In genomic region chr2:220687231-220687843, GRCh38 we compare ENCODE assay signal across 7 cellular contexts.
DNase-seq lines count a peak whose midpoint lies in the region; ATAC-seq and TF ChIP-seq lines count a peak whose summit lies in the region.

No MANE protein-coding gene starts in this region.

- H3K4me3 ChIP-seq in GM12875 (ENCODE audit: low read depth, low read length) = no peak overlapping the region
- H3K4me3 ChIP-seq in MG63 = no peak overlapping the region
- H3K4me3 ChIP-seq in kidney epithelial cell (ENCODE audit: low read depth, low read length) = no peak overlapping the region

- H3K27me3 ChIP-seq in MG63 (no peaks in the 10 kb centered on the region), kidney epithelial cell (ENCODE audit: control insufficient read depth, insufficient read depth, low read length) (no peaks in the 10 kb centered on the region)

- H3K36me3 Mint-ChIP-seq in WTC11 = peaks cover 5% of the 10 kb centered on the region

- POLR2A ChIA-PET in WTC11 (lab: Charles Lee) = no interaction called here

- H3K4me3 Mint-ChIP-seq in WTC11 = no peak overlapping the region

- H3K36me3 ChIP-seq in MG63 = no peaks in the 10 kb centered on the region
- H3K36me3 ChIP-seq in kidney epithelial cell (ENCODE audit: control insufficient read depth, insufficient read depth, low read length) = no peaks in the 10 kb centered on the region

- ATAC-seq in WTC11 = peak; percentile 83

- DNase-seq in HCEC 1CT (peak; percentile 43), MG63 (peak; percentile 63), WTC11 (ENCODE audit: low spot score) (peak; percentile 74), kidney epithelial cell (ENCODE audit: low read depth) (peak; percentile 16)
- peak; percentile 47 for DNase-seq in central memory CD4-positive, alpha-beta T cell
- DNase-seq in stimulated activated CD4-positive, alpha-beta T cell treated with anti-CD3 and anti-CD28 coated beads, Interleukin-2, amount 100 ng/mL, for 24 hours = peak; percentile 65 to 72

- TF ChIP-seq CTCF in GM12875 (IDR thresholded peaks at IDR 0.05; ENCODE audit: borderline replicate concordance, insufficient read depth, low read depth, low read length) (peak; percentile 68; the same call in 1 of the 2 replicates), WTC11 (IDR thresholded peaks at IDR 0.05) (peak; percentile 79), kidney epithelial cell (IDR thresholded peaks at IDR 0.05; ENCODE audit: insufficient read depth, low read length, poor library complexity, severe bottlenecking) (peak; percentile 85)

- peaks cover 6% of the 10 kb centered on the region; the same call in 1 of the 2 replicates for H3K4me1 Mint-ChIP-seq in WTC11

- H3K27ac Mint-ChIP-seq in WTC11 = no peak overlapping the region

- peaks cover 24% of the 10 kb centered on the region for H3K9me3 Mint-ChIP-seq in WTC11

- CTCF ChIA-PET in WTC11 (lab: Charles Lee) = interaction anchor here (1.0 kb wide), 1 partner anchor 26 kb away, joined by 3 read pairs; no protein-coding TSS in a partner anchor

- no peaks in the 10 kb centered on the region for H3K9me3 ChIP-seq in MG63

- no peaks in the 10 kb centered on the region for H3K27me3 Mint-ChIP-seq in WTC11 (ENCODE audit: low read depth)

TF ChIP-seq in WTC11, 78 proteins besides CTCF, POLR2A, EP300 and RAD21:
- no peak for TF ChIP-seq ETV6 (CRISPR knock-in tag; IDR thresholded peaks at IDR 0.05)
- TF ChIP-seq NFATC4 (CRISPR knock-in tag; IDR thresholded peaks at IDR 0.05) = no peak
- TF ChIP-seq NR3C1 (CRISPR knock-in tag; conservative IDR thresholded peaks at IDR 0.05; ENCODE audit: low read depth) = no peak
- TF ChIP-seq, protein P1, sequence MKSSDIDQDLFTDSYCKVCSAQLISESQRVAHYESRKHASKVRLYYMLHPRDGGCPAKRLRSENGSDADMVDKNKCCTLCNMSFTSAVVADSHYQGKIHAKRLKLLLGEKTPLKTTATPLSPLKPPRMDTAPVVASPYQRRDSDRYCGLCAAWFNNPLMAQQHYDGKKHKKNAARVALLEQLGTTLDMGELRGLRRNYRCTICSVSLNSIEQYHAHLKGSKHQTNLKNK (CRISPR knock-in tag; IDR thresholded peaks at IDR 0.05) = no peak
- no peak for TF ChIP-seq EMX1 (CRISPR knock-in tag; IDR thresholded peaks at IDR 0.05)
- TF ChIP-seq, protein P2, sequence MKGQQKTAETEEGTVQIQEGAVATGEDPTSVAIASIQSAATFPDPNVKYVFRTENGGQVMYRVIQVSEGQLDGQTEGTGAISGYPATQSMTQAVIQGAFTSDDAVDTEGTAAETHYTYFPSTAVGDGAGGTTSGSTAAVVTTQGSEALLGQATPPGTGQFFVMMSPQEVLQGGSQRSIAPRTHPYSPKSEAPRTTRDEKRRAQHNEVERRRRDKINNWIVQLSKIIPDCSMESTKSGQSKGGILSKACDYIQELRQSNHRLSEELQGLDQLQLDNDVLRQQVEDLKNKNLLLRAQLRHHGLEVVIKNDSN (CRISPR knock-in tag; IDR thresholded peaks at IDR 0.05) = no peak
- no peak for TF ChIP-seq ZNF219 (CRISPR knock-in tag; IDR thresholded peaks at IDR 0.05; ENCODE audit: borderline replicate concordance)
- no peak for TF ChIP-seq STAT6 (CRISPR knock-in tag; conservative IDR thresholded peaks at IDR 0.05; ENCODE audit: low read depth)
- no peak for TF ChIP-seq JUN (CRISPR knock-in tag; IDR thresholded peaks at IDR 0.05)
- no peak for TF ChIP-seq ATF1 (CRISPR knock-in tag; IDR thresholded peaks at IDR 0.05)
- TF ChIP-seq, protein P3, sequence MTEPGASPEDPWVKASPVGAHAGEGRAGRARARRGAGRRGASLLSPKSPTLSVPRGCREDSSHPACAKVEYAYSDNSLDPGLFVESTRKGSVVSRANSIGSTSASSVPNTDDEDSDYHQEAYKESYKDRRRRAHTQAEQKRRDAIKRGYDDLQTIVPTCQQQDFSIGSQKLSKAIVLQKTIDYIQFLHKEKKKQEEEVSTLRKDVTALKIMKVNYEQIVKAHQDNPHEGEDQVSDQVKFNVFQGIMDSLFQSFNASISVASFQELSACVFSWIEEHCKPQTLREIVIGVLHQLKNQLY (CRISPR knock-in tag; IDR thresholded peaks at IDR 0.05) = no peak
- no peak for TF ChIP-seq ZNF396 (CRISPR knock-in tag; IDR thresholded peaks at IDR 0.05; ENCODE audit: borderline replicate concordance)

Comparison
In these comparisons a context has a peak if more than half of its experiments do, and no peak if none do; other contexts are left out.
1. DNase-seq: peak in every context shown above with its lines; median percentile 74 in WTC11; 68 in stimulated activated CD4-positive, alpha-beta T cell treated with anti-CD3 and anti-CD28 coated beads, Interleukin-2, amount 100 ng/mL, for 24 hours; 63 in MG63; 47 in central memory CD4-positive, alpha-beta T cell; 43 in HCEC 1CT; 16 in kidney epithelial cell.